25 cellular contexts compared by ENCODE assay signal in the genomic region with DNA sequence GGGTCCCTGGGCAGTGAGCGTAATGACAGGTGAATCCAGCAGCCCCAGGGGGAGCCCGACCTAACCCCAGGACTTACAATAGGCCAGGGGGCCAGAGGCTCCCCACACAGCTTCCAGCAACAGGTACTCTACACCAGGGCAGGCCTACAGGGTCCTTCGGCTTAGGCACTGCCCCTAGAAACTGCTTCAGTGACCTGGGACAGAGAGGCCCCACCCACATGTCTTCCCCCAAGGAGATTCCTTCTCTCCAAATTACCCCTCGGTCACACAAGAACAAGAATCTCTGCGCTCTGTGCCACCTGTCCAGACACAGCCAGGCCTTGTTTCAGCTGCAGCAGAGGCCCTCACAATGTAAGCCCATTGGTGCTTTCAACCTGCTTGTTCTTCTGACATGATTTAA. TPM values are rescaled to one million over a fixed set of nuclear protein-coding genes. Genes with fewer than 3 reads are reported as not detected.
A peak's percentile ranks its signal among the peaks of the same experiment; 100 is the strongest.
DNase-seq lines count a peak whose midpoint lies in the region; ATAC-seq and TF ChIP-seq lines count a peak whose summit lies in the region.
"Had no signal": no experiment of that assay in that cellular context is flagged by ENCODE, and none has a peak within 500 bp of the region (broad histone marks: within the 10 kb centered on the region; RNA-seq: fewer than 3 reads in every experiment).

No MANE protein-coding gene starts in this region.

- no peaks in the 10 kb centered on the region for H3K36me3 ChIP-seq in cardiac muscle cell
- no peaks in the 10 kb centered on the region for H3K36me3 ChIP-seq in tibial nerve
- H3K36me3 ChIP-seq: brain microvascular endothelial cell, gastroesophageal sphincter, transverse colon had no signal

- no peak for TF ChIP-seq CTCF in cardiac muscle cell (IDR thresholded peaks at IDR 0.05; ENCODE audit: low read depth, low read length)
- TF ChIP-seq CTCF in epithelial cell of proximal tubule (conservative IDR thresholded peaks at IDR 0.05; ENCODE audit: low read depth, low read length) = no peak
- TF ChIP-seq CTCF in nephron progenitor cell (IDR thresholded peaks at IDR 0.05) = no peak
- no peak for TF ChIP-seq CTCF in tibial nerve (IDR thresholded peaks at IDR 0.05)

- no peak overlapping the region for H3K27ac ChIP-seq in cardiac muscle cell
- H3K27ac ChIP-seq in tibial nerve = peak overlapping the region; percentile 76 to 90 (median 82)
- H3K27ac ChIP-seq: 22Rv1, brain microvascular endothelial cell, gastroesophageal sphincter, transverse colon had no signal

- H3K4me3 Mint-ChIP-seq in nephron progenitor cell = peak overlapping the region; percentile 77
- H3K4me3 Mint-ChIP-seq: activated CD4-positive, alpha-beta T cell treated with anti-CD3 and anti-CD28 coated beads for 36 hours; CD4-positive, alpha-beta memory T cell had no signal

- peaks cover 68% of the 10 kb centered on the region for H3K4me1 ChIP-seq in cardiac muscle cell (ENCODE audit: low read depth)
- H3K4me1 ChIP-seq in tibial nerve = peaks cover 0 to 20% (median 7%) of the 10 kb centered on the region in 4 donors

- H3K9me3 Mint-ChIP-seq in nephron progenitor cell = no peaks in the 10 kb centered on the region
- H3K9me3 Mint-ChIP-seq: stimulated activated naive CD8-positive, alpha-beta T cell treated with anti-CD3 and anti-CD28 coated beads, Interleukin-15, amount 100 ng/mL, for 72 hours had no signal

- TF ChIP-seq EP300 in tibial nerve (IDR thresholded peaks at IDR 0.05) = no peak

- WGBS in tibial nerve, 2 donors = 75 to 83% methylated on average over 5 of the region's 5 CpGs

- H3K4me3 ChIP-seq in cardiac muscle cell (peak overlapping the region; percentile 27), epithelial cell of proximal tubule (ENCODE audit: low read depth, low read length) (peak overlapping the region; percentile 59), tibial nerve (peak overlapping the region in 2 of 4 donors; percentile 21 to 41)

- no peak for TF ChIP-seq POLR2A in tibial nerve (IDR thresholded peaks at IDR 0.05)

- H3K9me3 ChIP-seq in cardiac muscle cell (ENCODE audit: low read depth) = no peaks in the 10 kb centered on the region
- no peaks in the 10 kb centered on the region for H3K9me3 ChIP-seq in tibial nerve
- H3K9me3 ChIP-seq: gastroesophageal sphincter, transverse colon had no signal

- peaks cover 81% of the 10 kb centered on the region for H3K4me1 Mint-ChIP-seq in nephron progenitor cell

- intact Hi-C loops in cardiac septum (cut with DNase I) (no loop called here), posterior cingulate gyrus (cut with DNase I) (no loop called here)

- peaks cover 29% of the 10 kb centered on the region for H3K27me3 Mint-ChIP-seq in nephron progenitor cell (ENCODE audit: low read depth, poor library complexity)

- H3K27ac Mint-ChIP-seq in nephron progenitor cell = peak overlapping the region; percentile 67
- H3K27ac Mint-ChIP-seq: activated CD4-positive, alpha-beta T cell treated with anti-CD3 and anti-CD28 coated beads for 36 hours; CD4-positive, alpha-beta memory T cell; stimulated activated naive CD8-positive, alpha-beta T cell treated with anti-CD3 and anti-CD28 coated beads, Interleukin-15, amount 100 ng/mL, for 72 hours had no signal

- no peaks in the 10 kb centered on the region for H3K36me3 Mint-ChIP-seq in nephron progenitor cell (ENCODE audit: low read depth)
- H3K36me3 Mint-ChIP-seq: CD4-positive, alpha-beta memory T cell had no signal

- no peak for DNase-seq in cardiac muscle cell (ENCODE audit: low read depth in 1 of 2, low spot score in 1 of 2)
- DNase-seq in cardiac septum (ENCODE audit: low spot score) = no peak
- no peak for DNase-seq in epithelial cell of proximal tubule (ENCODE audit: low read depth)
- DNase-seq in nephron progenitor cell = no peak
- DNase-seq in tibial nerve (ENCODE audit: low spot score in 2 of 2) = no peak
- DNase-seq in NCI-H1092 (lab: John Stamatoyannopoulos, UW) = no peak
- no peak for DNase-seq in posterior cingulate gyrus
- DNase-seq: activated CD4-positive, alpha-beta T cell treated with anti-CD3 and anti-CD28 coated beads for 36 hours; activated CD8-positive, alpha-beta memory T cell treated with anti-CD3 and anti-CD28 coated beads for 24 hours; activated T-cell treated with anti-CD3 and anti-CD28 coated beads, Interleukin-2, amount 50 U/mL, for 1 hour; brain microvascular endothelial cell; CD4-positive, alpha-beta memory T cell; DMS 273 treated with DMSO at 0.1 percent for 48 hours; Karpas-422; kidney glomerular epithelial cell; NCI-H1694 treated with DMSO at 0.1 percent for 48 hours; NCI-H2171 treated with DMSO at 0.1 percent for 48 hours; NCI-H526; stimulated activated naive CD8-positive, alpha-beta T cell treated with anti-CD3 and anti-CD28 coated beads, Interleukin-15, amount 100 ng/mL, for 72 hours; transverse colon had no signal

- H3K27me3 ChIP-seq in cardiac muscle cell = no peaks in the 10 kb centered on the region
- no peaks in the 10 kb centered on the region for H3K27me3 ChIP-seq in tibial nerve
- H3K27me3 ChIP-seq: brain microvascular endothelial cell, gastroesophageal sphincter had no signal

- ATAC-seq in HG03342 (IDR thresholded peaks at IDR 0.05; ENCODE audit: unreplicated experiment) = no peak
- ATAC-seq: activated CD4-positive, alpha-beta T cell treated with anti-CD3 and anti-CD28 coated beads for 36 hours; gastroesophageal sphincter; right cardiac atrium; stimulated activated naive CD8-positive, alpha-beta T cell treated with anti-CD3 and anti-CD28 coated beads, Interleukin-15, amount 100 ng/mL, for 72 hours had no signal

RNA-seq across cellular contexts. Expression of a gene that starts 24.4 kb away (rescaled TPM):
- total RNA-seq in cardiac muscle cell (42.4 and 62.4 TPM in 2 replicates), cardiac septum (1.8 TPM), epithelial cell of proximal tubule (0.52 and 1.4 TPM in 2 replicates), tibial nerve (1 to 10 TPM in 3 of 4 donors, under 1 TPM in 1; 0.39 to 5.2 (median 2.3) TPM)
- 4.3 and 7.9 TPM in 2 replicates for polyA plus RNA-seq in cardiac muscle cell
- total RNA-seq: T-helper 1 cell treated with Interleukin-12 subunit alpha and Interleukin-12 subunit beta and Interleukin-4 antibody, amounts not matched to agents 30 ng/mL and 1 ng/mL, for 36 hours had no signal

RNA-seq across cellular contexts. Expression of a gene that starts 32.9 kb away (rescaled TPM):
- total RNA-seq in cardiac muscle cell (26.0 and 40.6 TPM in 2 replicates), cardiac septum (32.5 TPM), epithelial cell of proximal tubule (15.5 and 15.8 TPM in 2 replicates), tibial nerve (10 to 100 TPM; 40.6 to 60.9 (median 47.5) TPM)
- 38.4 and 39.5 TPM in 2 replicates for polyA plus RNA-seq in cardiac muscle cell
